Comparison of ENCODE assay signal across 8 cellular contexts in genomic region chr10:38003588-38003987, GRCh38.
"Had no signal": no experiment of that assay in that cellular context is flagged by ENCODE, and none has a peak within 500 bp of the region (broad histone marks: within the 10 kb centered on the region; RNA-seq: fewer than 3 reads in every experiment).

No MANE protein-coding gene starts in this region.

- H2AFZ ChIP-seq: GM23338 had no signal

- H3K4me2 ChIP-seq: GM23338 had no signal

- FAIRE-seq: H1, H54, HepG2 had no signal

- H3K4me3 ChIP-seq: GM23338 had no signal

- DNase-seq: H9, HCEC 1CT, KG1 had no signal

- H3K27ac ChIP-seq: HL-60 had no signal
